In the genomic region with DNA sequence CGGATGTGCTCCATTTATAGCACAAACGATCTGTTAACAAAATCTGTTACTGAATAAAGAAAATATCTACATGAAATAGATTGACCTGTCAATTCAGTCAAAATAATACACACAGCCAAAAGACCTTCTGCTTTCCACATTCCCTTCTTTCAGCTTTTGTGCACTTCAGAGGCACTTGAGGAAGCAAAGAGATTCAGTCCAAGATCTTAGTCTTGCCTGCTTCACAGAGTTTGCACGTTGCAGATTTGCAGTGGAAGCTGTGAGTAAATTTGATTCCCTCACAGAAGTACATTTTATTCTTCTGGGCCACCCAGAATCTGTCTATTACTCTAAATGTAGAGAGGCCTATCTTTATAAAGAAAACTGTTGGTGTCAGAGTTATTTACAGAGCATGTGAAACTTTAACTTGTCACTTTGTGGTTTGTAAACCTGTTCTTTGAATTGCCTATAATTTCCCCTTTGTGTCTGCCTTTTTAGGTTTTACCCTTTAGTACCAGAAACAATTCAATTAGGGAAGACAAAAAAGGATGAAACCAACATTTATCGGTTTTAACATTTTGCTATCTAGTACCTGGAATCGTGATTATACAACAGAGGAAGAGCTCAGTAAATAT, we compare ENCODE assay signal across 1 cellular context.
TF ChIP-seq lines count a peak whose summit lies in the region.

No MANE protein-coding gene starts in this region.

TF ChIP-seq in GM12878, 131 proteins besides CTCF, POLR2A, EP300 and RAD21 (continued from another document):
- TF ChIP-seq, protein P1, sequence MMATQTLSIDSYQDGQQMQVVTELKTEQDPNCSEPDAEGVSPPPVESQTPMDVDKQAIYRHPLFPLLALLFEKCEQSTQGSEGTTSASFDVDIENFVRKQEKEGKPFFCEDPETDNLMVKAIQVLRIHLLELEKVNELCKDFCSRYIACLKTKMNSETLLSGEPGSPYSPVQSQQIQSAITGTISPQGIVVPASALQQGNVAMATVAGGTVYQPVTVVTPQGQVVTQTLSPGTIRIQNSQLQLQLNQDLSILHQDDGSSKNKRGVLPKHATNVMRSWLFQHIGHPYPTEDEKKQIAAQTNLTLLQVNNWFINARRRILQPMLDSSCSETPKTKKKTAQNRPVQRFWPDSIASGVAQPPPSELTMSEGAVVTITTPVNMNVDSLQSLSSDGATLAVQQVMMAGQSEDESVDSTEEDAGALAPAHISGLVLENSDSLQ (IDR thresholded peaks at IDR 0.05), result peak; percentile 15; the same call in 1 of the 2 replicates
- TF ChIP-seq ESRRA (IDR thresholded peaks at IDR 0.05; ENCODE audit: low read length), result no peak
- TF ChIP-seq SUZ12 (IDR thresholded peaks at IDR 0.05; ENCODE audit: unreplicated experiment), result no peak
- no peak for TF ChIP-seq PAX5 (IDR thresholded peaks at IDR 0.05; ENCODE audit: borderline replicate concordance, low read depth, low read length)
- TF ChIP-seq NFIC (IDR thresholded peaks at IDR 0.05; ENCODE audit: low read depth, low read length), result 0 out of 2 replicates have a peak, but pooled peaks have one; percentile 47
- peak; percentile 24; the same call in 1 of the 2 replicates for TF ChIP-seq RAD51 (IDR thresholded peaks at IDR 0.05)
- peak; percentile 61 for TF ChIP-seq ATF7 (IDR thresholded peaks at IDR 0.05; ENCODE audit: low read depth)
- TF ChIP-seq MEF2A (IDR thresholded peaks at IDR 0.05; ENCODE audit: insufficient read depth, low read depth, low read length), result peak; percentile 83
- no peak for TF ChIP-seq SRF (IDR thresholded peaks at IDR 0.05; ENCODE audit: low read depth in 2 of 2, low read length in 2 of 2)
TF ChIP-seq in GM12878: peak in this region for 14.
